22 cellular contexts compared by ENCODE assay signal in genomic region chr1:192453360-192454045, GRCh38.
DNase-seq lines count a peak whose midpoint lies in the region; TF ChIP-seq lines count a peak whose summit lies in the region.
"Had no signal": no experiment of that assay in that cellular context is flagged by ENCODE, and none has a peak within 500 bp of the region (broad histone marks: within the 10 kb centered on the region; RNA-seq: fewer than 3 reads in every experiment).

No MANE protein-coding gene starts in this region.

- no peaks in the 10 kb centered on the region for H3K9me3 ChIP-seq in SK-N-SH
- H3K9me3 ChIP-seq in skeletal muscle satellite cell (replicated peaks; ENCODE audit: low read length): no peaks in the 10 kb centered on the region
- H3K9me3 ChIP-seq: esophagus squamous epithelium, gastroesophageal sphincter, MG63, right lobe of liver, transverse colon had no signal

- no peaks in the 10 kb centered on the region for H3K36me3 ChIP-seq in SK-N-SH (replicated peaks in 1 of 2; ENCODE audit: control insufficient read depth in 1 of 2, insufficient read depth in 2 of 2, low read length in 1 of 2)
- no peaks in the 10 kb centered on the region for H3K36me3 ChIP-seq in skeletal muscle satellite cell (ENCODE audit: insufficient read depth, low read length)
- H3K36me3 ChIP-seq: esophagus squamous epithelium, gastroesophageal sphincter, MG63, right lobe of liver, transverse colon had no signal

- no peaks in the 10 kb centered on the region for H4K20me1 ChIP-seq in SK-N-SH (ENCODE audit: insufficient read depth)

- peaks cover 9 to 23% of the 10 kb centered on the region in 2 experiments; a peak in 3 of 4 replicates for H3K4me1 ChIP-seq in SK-N-SH (ENCODE audit: control insufficient read depth in 1 of 2, insufficient read depth in 2 of 2, low read depth in 1 of 2, low read length in 1 of 2)
- H3K4me1 ChIP-seq in skeletal muscle satellite cell (ENCODE audit: control insufficient read depth, insufficient read depth, low read length): peaks cover 10% of the 10 kb centered on the region
- H3K4me1 ChIP-seq: esophagus squamous epithelium, gastroesophageal sphincter, right lobe of liver, transverse colon had no signal

- WGBS in SK-N-SH (ENCODE audit: low lambda C conversion rate): 35% methylated on average over 8 of the region's 8 CpGs

- no peaks in the 10 kb centered on the region for H3K79me2 ChIP-seq in SK-N-SH (ENCODE audit: insufficient read depth)

- H2AFZ ChIP-seq in SK-N-SH (ENCODE audit: low read depth): no peak overlapping the region

- TF ChIP-seq CTCF in SK-N-SH (IDR thresholded peaks at IDR 0.05) (no peak), choroid plexus epithelial cell (conservative IDR thresholded peaks at IDR 0.05; ENCODE audit: low read depth, low read length) (no peak)

- H3K9ac ChIP-seq in SK-N-SH (no peak overlapping the region), skeletal muscle satellite cell (ENCODE audit: low read depth, low read length) (no peak overlapping the region)

- H3K9me2 ChIP-seq in SK-N-SH: no peaks in the 10 kb centered on the region

- no peaks in the 10 kb centered on the region for H3K27me3 ChIP-seq in SK-N-SH (ENCODE audit: insufficient read depth)
- no peaks in the 10 kb centered on the region for H3K27me3 ChIP-seq in skeletal muscle satellite cell (ENCODE audit: control insufficient read depth, insufficient read depth, low read length)
- H3K27me3 ChIP-seq: esophagus squamous epithelium, gastroesophageal sphincter, MG63, right lobe of liver, transverse colon had no signal

- peak overlapping the region; percentile 59 for H3K4me2 ChIP-seq in SK-N-SH
- peak overlapping the region; percentile 39 for H3K4me2 ChIP-seq in skeletal muscle satellite cell (ENCODE audit: low read length)

- peaks cover 8% of the 10 kb centered on the region for H3F3A ChIP-seq in SK-N-SH (replicated peaks; ENCODE audit: insufficient read depth)

- POLR2A ChIA-PET in SK-N-SH (lab: Yijun Ruan, JAX): no interaction called here

- peak overlapping the region; percentile 19 to 92; a peak in 3 of 4 replicates for H3K27ac ChIP-seq in SK-N-SH (ENCODE audit: low read depth in 2 of 2, low read length in 1 of 2)
- H3K27ac ChIP-seq: coronary artery, esophagus squamous epithelium, gastroesophageal sphincter, right lobe of liver, transverse colon had no signal

- DNase-seq in NCI-H524 (lab: John Stamatoyannopoulos, UW) (peak; percentile 47 to 82), SK-N-SH (peak; percentile 48), choroid plexus epithelial cell (ENCODE audit: low read depth) (peak; percentile 50), NCI-H510A (lab: John Stamatoyannopoulos, UW) (no peak), NCI-H345 (lab: John Stamatoyannopoulos, UW) (no peak)
- no peak for DNase-seq in stimulated activated CD4-positive, alpha-beta T cell treated with anti-CD3 and anti-CD28 coated beads, Interleukin-15, amount 100 ng/mL, for 24 hours
- DNase-seq: activated T-cell treated with anti-CD3 and anti-CD28 coated beads, Interleukin-2, amount 50 U/mL, for 1 hour; CD4-positive, alpha-beta T cell; esophagus squamous epithelium; hypothalamus; MG63; NCI-H1417 treated with DMSO at 0.1 percent for 48 hours; NCI-H510A treated with DMSO at 0.1 percent for 48 hours; posterior cingulate gyrus; right lobe of liver; RPMI8226; stimulated activated CD8-positive, alpha-beta memory T cell treated with anti-CD3 and anti-CD28 coated beads, Interleukin-4, amount 100 ng/mL, for 48 hours; T1000; transverse colon had no signal

- H3K4me3 ChIP-seq in SK-N-SH (ENCODE audit: low read depth in 2 of 2, low read length in 1 of 2): no peak overlapping the region; a peak in 1 of 4 replicates
- H3K4me3 ChIP-seq in choroid plexus epithelial cell (ENCODE audit: low read depth, low read length): no peak overlapping the region
- H3K4me3 ChIP-seq in skeletal muscle satellite cell (ENCODE audit: low read length): no peak overlapping the region
- H3K4me3 ChIP-seq: coronary artery, esophagus squamous epithelium, gastroesophageal sphincter, MG63, right lobe of liver, transverse colon had no signal

- TF ChIP-seq EP300 in SK-N-SH (IDR thresholded peaks at IDR 0.05; ENCODE audit: borderline replicate concordance in 1 of 2, low read depth in 1 of 2, low read length in 1 of 2): peak; percentile 63 to 91

- CTCF ChIA-PET in SK-N-SH (lab: Yijun Ruan, JAX): no interaction called here

- no peak for TF ChIP-seq RAD21 in SK-N-SH (IDR thresholded peaks at IDR 0.05; ENCODE audit: low read length)

TF ChIP-seq in SK-N-SH, 30 proteins besides CTCF, POLR2A, EP300 and RAD21 (continues in another document):
- TF ChIP-seq FOXM1 (IDR thresholded peaks at IDR 0.05; ENCODE audit: low read depth) (peak; percentile 44; the same call in 1 of the 2 replicates), GABPA (IDR thresholded peaks at IDR 0.05; ENCODE audit: low read depth) (no peak), SMC3 (IDR thresholded peaks at IDR 0.05; ENCODE audit: low read depth, low read length) (no peak), RCOR1 (IDR thresholded peaks at IDR 0.05; ENCODE audit: low read length) (peak; percentile 95), RXRA (IDR thresholded peaks at IDR 0.05; ENCODE audit: borderline replicate concordance, low read depth) (no peak), GATA2 (CRISPR knock-in tag; IDR thresholded peaks at IDR 0.05) (peak; percentile 62; the same call in 1 of the 2 replicates), POLR2AphosphoS5 (IDR thresholded peaks at IDR 0.05; ENCODE audit: low read depth, low read length) (peak; percentile 68; the same call in 1 of the 2 replicates), TCF12 (IDR thresholded peaks at IDR 0.05) (peak; percentile 88), RFX5 (IDR thresholded peaks at IDR 0.05; ENCODE audit: low read length) (no peak), ELF1 (IDR thresholded peaks at IDR 0.05) (no peak), SIN3A (IDR thresholded peaks at IDR 0.05; ENCODE audit: borderline replicate concordance, low read depth, low read length) (no peak), MEF2A (IDR thresholded peaks at IDR 0.05; ENCODE audit: borderline replicate concordance, low read depth) (no peak), EZH2phosphoT487 (IDR thresholded peaks at IDR 0.05; ENCODE audit: borderline replicate concordance, low read depth) (no peak), FOSL2 (IDR thresholded peaks at IDR 0.05; ENCODE audit: borderline replicate concordance, low read depth) (no peak), TAF1 (IDR thresholded peaks at IDR 0.05; ENCODE audit: borderline replicate concordance, low read depth, low read length) (no peak), YY1 (IDR thresholded peaks at IDR 0.05; ENCODE audit: low read depth) (no peak), FOXJ3 (CRISPR knock-in tag; IDR thresholded peaks at IDR 0.05) (peak; percentile 29), TEAD4 (IDR thresholded peaks at IDR 0.05; ENCODE audit: borderline replicate concordance, insufficient read depth) (0 out of 2 replicates have a peak, but pooled peaks have one; percentile 48), PBX3 (IDR thresholded peaks at IDR 0.05) (peak; percentile 92), CHD2 (IDR thresholded peaks at IDR 0.05; ENCODE audit: low read length, partially characterized antibody) (peak; percentile 26), NFIC (IDR thresholded peaks at IDR 0.05; ENCODE audit: borderline replicate concordance) (peak; percentile 51; the same call in 1 of the 2 replicates), ZBTB33 (IDR thresholded peaks at IDR 0.05; ENCODE audit: borderline replicate concordance, low read depth) (no peak)

Comparison
In these comparisons a context has a peak if more than half of its experiments do, and no peak if none do; other contexts are left out.
1. DNase-seq: peak in NCI-H524 (2 of 2), SK-N-SH (single experiment) and choroid plexus epithelial cell (single experiment); none in NCI-H510A (single experiment), stimulated activated CD4-positive, alpha-beta T cell treated with anti-CD3 and anti-CD28 coated beads, Interleukin-15, amount 100 ng/mL, for 24 hours (single experiment) and NCI-H345 (single experiment).